ENCODE assay signal across 5 cellular contexts in the genomic region with DNA sequence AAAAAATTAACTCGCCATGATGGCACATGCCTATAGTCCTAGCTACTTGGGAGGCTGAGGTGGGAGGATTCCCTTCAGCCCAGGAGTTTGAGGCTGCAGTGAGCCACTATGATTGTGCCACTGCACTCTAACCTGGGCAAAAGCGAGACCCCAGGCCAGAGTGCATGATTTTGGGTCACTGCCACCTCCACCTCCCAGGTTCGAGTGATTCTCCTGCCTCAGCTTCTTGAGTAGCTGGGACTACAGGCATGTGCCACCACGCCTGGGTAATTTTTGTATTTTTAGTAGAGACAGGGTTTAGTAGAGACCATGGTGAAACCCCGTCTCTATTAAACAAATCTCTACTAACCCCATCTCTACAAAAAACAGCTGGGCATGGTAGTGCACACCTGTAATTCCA. TPM values are rescaled to one million over a fixed set of nuclear protein-coding genes. Genes with fewer than 3 reads are reported as not detected.
"Had no signal": no experiment of that assay in that cellular context is flagged by ENCODE, and none has a peak within 500 bp of the region (broad histone marks: within the 10 kb centered on the region; RNA-seq: fewer than 3 reads in every experiment).

No MANE protein-coding gene starts in this region.

RNA-seq across cellular contexts. Expression of a gene that starts 18.5 kb away (rescaled TPM):
- total RNA-seq: H4, H7 had no signal

RNA-seq across cellular contexts. Expression of a gene that starts 26.7 kb away (rescaled TPM):
- total RNA-seq: GM23338, H1 had no signal
- polyA plus RNA-seq: GM23248 had no signal
